1 cellular context compared by ENCODE assay signal in the genomic region with DNA sequence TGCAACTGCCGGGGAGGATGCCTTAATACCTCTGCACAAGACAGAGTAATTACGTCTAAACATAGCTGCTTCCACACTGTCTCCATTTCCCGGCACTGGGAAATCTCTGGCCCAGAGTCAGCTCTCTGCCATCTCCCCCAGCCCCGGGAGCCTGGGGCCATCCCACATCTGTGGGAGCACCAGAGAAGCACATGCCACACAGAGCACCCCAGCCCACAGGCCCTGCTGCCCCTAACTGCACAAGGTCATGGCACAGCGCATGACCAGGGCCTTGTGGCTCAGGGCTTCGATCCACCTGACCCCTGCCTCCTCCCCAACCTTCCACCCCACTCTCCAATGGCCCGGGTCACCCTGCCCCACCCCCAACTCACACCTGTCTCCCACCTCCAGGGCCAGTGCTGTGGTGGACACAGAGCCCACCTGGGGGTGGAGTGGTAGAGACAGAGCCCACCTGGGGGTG.
TF ChIP-seq lines count a peak whose summit lies in the region.

No MANE protein-coding gene starts in this region.

TF ChIP-seq in HepG2, 621 proteins besides CTCF, POLR2A, EP300 and RAD21:
- TF ChIP-seq, protein P1, sequence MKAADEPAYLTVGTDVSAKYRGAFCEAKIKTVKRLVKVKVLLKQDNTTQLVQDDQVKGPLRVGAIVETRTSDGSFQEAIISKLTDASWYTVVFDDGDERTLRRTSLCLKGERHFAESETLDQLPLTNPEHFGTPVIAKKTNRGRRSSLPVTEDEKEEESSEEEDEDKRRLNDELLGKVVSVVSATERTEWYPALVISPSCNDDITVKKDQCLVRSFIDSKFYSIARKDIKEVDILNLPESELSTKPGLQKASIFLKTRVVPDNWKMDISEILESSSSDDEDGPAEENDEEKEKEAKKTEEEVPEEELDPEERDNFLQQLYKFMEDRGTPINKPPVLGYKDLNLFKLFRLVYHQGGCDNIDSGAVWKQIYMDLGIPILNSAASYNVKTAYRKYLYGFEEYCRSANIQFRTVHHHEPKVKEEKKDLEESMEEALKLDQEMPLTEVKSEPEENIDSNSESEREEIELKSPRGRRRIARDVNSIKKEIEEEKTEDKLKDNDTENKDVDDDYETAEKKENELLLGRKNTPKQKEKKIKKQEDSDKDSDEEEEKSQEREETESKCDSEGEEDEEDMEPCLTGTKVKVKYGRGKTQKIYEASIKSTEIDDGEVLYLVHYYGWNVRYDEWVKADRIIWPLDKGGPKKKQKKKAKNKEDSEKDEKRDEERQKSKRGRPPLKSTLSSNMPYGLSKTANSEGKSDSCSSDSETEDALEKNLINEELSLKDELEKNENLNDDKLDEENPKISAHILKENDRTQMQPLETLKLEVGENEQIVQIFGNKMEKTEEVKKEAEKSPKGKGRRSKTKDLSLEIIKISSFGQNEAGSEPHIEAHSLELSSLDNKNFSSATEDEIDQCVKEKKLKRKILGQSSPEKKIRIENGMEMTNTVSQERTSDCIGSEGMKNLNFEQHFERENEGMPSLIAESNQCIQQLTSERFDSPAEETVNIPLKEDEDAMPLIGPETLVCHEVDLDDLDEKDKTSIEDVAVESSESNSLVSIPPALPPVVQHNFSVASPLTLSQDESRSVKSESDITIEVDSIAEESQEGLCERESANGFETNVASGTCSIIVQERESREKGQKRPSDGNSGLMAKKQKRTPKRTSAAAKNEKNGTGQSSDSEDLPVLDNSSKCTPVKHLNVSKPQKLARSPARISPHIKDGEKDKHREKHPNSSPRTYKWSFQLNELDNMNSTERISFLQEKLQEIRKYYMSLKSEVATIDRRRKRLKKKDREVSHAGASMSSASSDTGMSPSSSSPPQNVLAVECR (CRISPR knock-in tag; IDR thresholded peaks at IDR 0.05; ENCODE audit: borderline replicate concordance): no peak
- TF ChIP-seq, protein P2, sequence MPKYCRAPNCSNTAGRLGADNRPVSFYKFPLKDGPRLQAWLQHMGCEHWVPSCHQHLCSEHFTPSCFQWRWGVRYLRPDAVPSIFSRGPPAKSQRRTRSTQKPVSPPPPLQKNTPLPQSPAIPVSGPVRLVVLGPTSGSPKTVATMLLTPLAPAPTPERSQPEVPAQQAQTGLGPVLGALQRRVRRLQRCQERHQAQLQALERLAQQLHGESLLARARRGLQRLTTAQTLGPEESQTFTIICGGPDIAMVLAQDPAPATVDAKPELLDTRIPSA (CRISPR knock-in tag; IDR thresholded peaks at IDR 0.05; ENCODE audit: borderline replicate concordance): no peak
- TF ChIP-seq ZNF670 (CRISPR knock-in tag; IDR thresholded peaks at IDR 0.05; ENCODE audit: borderline replicate concordance): no peak
- TF ChIP-seq SPEN (CRISPR knock-in tag; IDR thresholded peaks at IDR 0.05; ENCODE audit: low read depth): no peak
- TF ChIP-seq HNRNPH1 (optimal IDR thresholded peaks at IDR 0.05; ENCODE audit: low read depth, low read length): no peak
- TF ChIP-seq HOXD1 (CRISPR knock-in tag; IDR thresholded peaks at IDR 0.05): no peak
- no peak for TF ChIP-seq PHF20 (CRISPR knock-in tag; IDR thresholded peaks at IDR 0.05)
- TF ChIP-seq, protein P3, sequence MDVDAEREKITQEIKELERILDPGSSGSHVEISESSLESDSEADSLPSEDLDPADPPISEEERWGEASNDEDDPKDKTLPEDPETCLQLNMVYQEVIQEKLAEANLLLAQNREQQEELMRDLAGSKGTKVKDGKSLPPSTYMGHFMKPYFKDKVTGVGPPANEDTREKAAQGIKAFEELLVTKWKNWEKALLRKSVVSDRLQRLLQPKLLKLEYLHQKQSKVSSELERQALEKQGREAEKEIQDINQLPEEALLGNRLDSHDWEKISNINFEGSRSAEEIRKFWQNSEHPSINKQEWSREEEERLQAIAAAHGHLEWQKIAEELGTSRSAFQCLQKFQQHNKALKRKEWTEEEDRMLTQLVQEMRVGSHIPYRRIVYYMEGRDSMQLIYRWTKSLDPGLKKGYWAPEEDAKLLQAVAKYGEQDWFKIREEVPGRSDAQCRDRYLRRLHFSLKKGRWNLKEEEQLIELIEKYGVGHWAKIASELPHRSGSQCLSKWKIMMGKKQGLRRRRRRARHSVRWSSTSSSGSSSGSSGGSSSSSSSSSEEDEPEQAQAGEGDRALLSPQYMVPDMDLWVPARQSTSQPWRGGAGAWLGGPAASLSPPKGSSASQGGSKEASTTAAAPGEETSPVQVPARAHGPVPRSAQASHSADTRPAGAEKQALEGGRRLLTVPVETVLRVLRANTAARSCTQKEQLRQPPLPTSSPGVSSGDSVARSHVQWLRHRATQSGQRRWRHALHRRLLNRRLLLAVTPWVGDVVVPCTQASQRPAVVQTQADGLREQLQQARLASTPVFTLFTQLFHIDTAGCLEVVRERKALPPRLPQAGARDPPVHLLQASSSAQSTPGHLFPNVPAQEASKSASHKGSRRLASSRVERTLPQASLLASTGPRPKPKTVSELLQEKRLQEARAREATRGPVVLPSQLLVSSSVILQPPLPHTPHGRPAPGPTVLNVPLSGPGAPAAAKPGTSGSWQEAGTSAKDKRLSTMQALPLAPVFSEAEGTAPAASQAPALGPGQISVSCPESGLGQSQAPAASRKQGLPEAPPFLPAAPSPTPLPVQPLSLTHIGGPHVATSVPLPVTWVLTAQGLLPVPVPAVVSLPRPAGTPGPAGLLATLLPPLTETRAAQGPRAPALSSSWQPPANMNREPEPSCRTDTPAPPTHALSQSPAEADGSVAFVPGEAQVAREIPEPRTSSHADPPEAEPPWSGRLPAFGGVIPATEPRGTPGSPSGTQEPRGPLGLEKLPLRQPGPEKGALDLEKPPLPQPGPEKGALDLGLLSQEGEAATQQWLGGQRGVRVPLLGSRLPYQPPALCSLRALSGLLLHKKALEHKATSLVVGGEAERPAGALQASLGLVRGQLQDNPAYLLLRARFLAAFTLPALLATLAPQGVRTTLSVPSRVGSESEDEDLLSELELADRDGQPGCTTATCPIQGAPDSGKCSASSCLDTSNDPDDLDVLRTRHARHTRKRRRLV (CRISPR knock-in tag; IDR thresholded peaks at IDR 0.05): no peak
- TF ChIP-seq MXD4 (CRISPR knock-in tag; IDR thresholded peaks at IDR 0.05): no peak
- TF ChIP-seq, protein P4, sequence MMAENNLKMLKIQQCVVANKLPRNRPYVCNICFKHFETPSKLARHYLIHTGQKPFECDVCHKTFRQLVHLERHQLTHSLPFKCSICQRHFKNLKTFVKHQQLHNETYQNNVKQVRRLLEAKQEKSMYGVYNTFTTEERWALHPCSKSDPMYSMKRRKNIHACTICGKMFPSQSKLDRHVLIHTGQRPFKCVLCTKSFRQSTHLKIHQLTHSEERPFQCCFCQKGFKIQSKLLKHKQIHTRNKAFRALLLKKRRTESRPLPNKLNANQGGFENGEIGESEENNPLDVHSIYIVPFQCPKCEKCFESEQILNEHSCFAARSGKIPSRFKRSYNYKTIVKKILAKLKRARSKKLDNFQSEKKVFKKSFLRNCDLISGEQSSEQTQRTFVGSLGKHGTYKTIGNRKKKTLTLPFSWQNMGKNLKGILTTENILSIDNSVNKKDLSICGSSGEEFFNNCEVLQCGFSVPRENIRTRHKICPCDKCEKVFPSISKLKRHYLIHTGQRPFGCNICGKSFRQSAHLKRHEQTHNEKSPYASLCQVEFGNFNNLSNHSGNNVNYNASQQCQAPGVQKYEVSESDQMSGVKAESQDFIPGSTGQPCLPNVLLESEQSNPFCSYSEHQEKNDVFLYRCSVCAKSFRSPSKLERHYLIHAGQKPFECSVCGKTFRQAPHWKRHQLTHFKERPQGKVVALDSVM (CRISPR knock-in tag; IDR thresholded peaks at IDR 0.05): no peak
- TF ChIP-seq FOXO1 (CRISPR knock-in tag; IDR thresholded peaks at IDR 0.05): no peak
- TF ChIP-seq, protein P5, sequence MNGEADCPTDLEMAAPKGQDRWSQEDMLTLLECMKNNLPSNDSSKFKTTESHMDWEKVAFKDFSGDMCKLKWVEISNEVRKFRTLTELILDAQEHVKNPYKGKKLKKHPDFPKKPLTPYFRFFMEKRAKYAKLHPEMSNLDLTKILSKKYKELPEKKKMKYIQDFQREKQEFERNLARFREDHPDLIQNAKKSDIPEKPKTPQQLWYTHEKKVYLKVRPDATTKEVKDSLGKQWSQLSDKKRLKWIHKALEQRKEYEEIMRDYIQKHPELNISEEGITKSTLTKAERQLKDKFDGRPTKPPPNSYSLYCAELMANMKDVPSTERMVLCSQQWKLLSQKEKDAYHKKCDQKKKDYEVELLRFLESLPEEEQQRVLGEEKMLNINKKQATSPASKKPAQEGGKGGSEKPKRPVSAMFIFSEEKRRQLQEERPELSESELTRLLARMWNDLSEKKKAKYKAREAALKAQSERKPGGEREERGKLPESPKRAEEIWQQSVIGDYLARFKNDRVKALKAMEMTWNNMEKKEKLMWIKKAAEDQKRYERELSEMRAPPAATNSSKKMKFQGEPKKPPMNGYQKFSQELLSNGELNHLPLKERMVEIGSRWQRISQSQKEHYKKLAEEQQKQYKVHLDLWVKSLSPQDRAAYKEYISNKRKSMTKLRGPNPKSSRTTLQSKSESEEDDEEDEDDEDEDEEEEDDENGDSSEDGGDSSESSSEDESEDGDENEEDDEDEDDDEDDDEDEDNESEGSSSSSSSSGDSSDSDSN (CRISPR knock-in tag; IDR thresholded peaks at IDR 0.05): no peak
- TF ChIP-seq CEBPG (CRISPR knock-in tag; IDR thresholded peaks at IDR 0.05): no peak
- TF ChIP-seq CHD4 (IDR thresholded peaks at IDR 0.05; ENCODE audit: borderline replicate concordance, low read length): no peak
- TF ChIP-seq GATAD2A (CRISPR knock-in tag; IDR thresholded peaks at IDR 0.05): no peak
- TF ChIP-seq, protein P6, sequence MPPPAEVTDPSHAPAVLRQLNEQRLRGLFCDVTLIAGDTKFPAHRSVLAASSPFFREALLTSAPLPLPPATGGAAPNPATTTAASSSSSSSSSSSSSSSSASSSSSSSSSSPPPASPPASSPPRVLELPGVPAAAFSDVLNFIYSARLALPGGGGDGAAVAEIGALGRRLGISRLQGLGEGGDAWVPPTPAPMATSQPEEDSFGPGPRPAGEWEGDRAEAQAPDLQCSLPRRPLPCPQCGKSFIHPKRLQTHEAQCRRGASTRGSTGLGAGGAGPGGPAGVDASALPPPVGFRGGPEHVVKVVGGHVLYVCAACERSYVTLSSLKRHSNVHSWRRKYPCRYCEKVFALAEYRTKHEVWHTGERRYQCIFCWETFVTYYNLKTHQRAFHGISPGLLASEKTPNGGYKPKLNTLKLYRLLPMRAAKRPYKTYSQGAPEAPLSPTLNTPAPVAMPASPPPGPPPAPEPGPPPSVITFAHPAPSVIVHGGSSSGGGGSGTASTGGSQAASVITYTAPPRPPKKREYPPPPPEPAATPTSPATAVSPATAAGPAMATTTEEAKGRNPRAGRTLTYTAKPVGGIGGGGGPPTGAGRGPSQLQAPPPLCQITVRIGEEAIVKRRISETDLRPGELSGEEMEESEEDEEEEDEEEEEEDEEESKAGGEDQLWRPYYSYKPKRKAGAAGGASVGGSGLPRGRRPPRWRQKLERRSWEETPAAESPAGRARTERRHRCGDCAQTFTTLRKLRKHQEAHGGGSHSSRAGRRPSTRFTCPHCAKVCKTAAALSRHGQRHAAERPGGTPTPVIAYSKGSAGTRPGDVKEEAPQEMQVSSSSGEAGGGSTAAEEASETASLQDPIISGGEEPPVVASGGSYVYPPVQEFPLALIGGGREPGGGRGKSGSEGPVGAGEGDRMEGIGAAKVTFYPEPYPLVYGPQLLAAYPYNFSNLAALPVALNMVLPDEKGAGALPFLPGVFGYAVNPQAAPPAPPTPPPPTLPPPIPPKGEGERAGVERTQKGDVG (CRISPR knock-in tag; IDR thresholded peaks at IDR 0.05; ENCODE audit: borderline replicate concordance): no peak
TF ChIP-seq in HepG2: peak in this region for 0.
